Comparison of ENCODE assay signal across 25 cellular contexts in the genomic region with DNA sequence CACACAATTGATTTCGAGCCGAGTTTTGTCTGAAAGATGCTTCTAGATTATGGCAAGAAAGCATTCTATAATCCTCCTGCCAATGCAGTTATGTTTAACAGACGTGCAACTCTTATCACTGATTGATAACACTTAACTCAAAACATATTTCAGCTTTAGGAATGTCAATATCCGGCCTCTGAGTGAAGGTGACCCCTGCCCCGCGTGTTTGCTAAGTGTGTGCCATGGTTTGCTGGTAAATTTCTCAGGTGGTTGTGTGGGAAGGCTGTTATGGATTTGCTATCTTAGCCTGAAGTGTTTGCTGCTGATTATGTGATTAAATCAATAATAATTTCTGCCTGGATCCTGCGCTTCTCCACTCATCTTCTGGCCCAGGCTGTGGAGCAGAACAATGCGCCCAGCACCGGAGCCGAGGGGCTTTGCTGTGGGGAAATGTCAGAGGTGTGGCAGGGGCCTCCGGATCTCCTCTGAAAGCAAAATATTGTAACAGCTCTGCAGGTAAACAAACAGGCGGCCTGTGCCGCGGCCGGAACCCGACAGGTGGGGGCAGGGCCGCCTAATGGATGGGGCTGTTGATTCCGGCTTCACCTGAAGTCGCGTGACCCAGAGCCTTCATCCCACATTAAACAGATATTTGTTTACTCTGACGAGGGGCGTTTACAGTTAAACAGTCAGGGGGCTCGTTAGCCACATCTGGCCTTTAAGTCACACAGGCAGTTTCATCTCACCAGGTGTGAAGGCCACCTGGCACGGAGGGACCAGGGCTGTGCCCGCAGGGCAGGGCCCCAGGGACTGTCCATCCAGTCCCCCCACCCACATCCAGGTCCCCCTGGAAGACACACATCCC.
A peak's percentile ranks its signal among the peaks of the same experiment; 100 is the strongest.
DNase-seq lines count a peak whose midpoint lies in the region; ATAC-seq and TF ChIP-seq lines count a peak whose summit lies in the region.
"Had no signal": no experiment of that assay in that cellular context is flagged by ENCODE, and none has a peak within 500 bp of the region (broad histone marks: within the 10 kb centered on the region; RNA-seq: fewer than 3 reads in every experiment).

No MANE protein-coding gene starts in this region.

- H3K23ac ChIP-seq in H9 (ENCODE audit: insufficient read length, low read depth, low read length): no peak overlapping the region

- no peaks in the 10 kb centered on the region for H3K36me3 ChIP-seq in neural progenitor cell
- H3K36me3 ChIP-seq: heart left ventricle, SJSA1, thoracic aorta, WERI-Rb-1 had no signal

- no peak overlapping the region for H4K91ac ChIP-seq in H9 (ENCODE audit: insufficient read length, low read depth, low read length)

- no peak for ATAC-seq in GM19328 (IDR thresholded peaks at IDR 0.05; ENCODE audit: unreplicated experiment)
- ATAC-seq: heart left ventricle; Panc1; stimulated activated effector memory CD8-positive, alpha-beta T cell treated with anti-CD3 and anti-CD28 coated beads, Interleukin-12 subunit alpha, Interleukin-12 subunit beta, amount 100 ng/mL, for 72 hours had no signal

- no peak overlapping the region for H3K18ac ChIP-seq in H9 (ENCODE audit: insufficient read length, low read depth, low read length)

- H3K4ac ChIP-seq in H9 (ENCODE audit: low read depth, low read length): no peak overlapping the region

- H2AFZ ChIP-seq in neural progenitor cell (replicated peaks) (no peak overlapping the region), H9 (ENCODE audit: low read length) (no peak overlapping the region)

- H3K27me3 ChIP-seq in neural progenitor cell (no peaks in the 10 kb centered on the region), H9 (ENCODE audit: insufficient read depth, low read length) (no peaks in the 10 kb centered on the region)
- H3K27me3 ChIP-seq: SJSA1 had no signal

- DNase-seq in ELF-1 (ENCODE audit: low read depth, low spot score): peak; percentile 53
- DNase-seq in NCI-H146 treated with DMSO at 0.1 percent for 48 hours (lab: John Stamatoyannopoulos, UW; ENCODE audit: unreplicated experiment): peak; percentile 98
- peak; percentile 46 for DNase-seq in ecto neural progenitor cell (ENCODE audit: low spot score)
- no peak for DNase-seq in neural progenitor cell (ENCODE audit: low spot score)
- no peak for DNase-seq in midbrain (lab: John Stamatoyannopoulos, UW)
- DNase-seq in glomerular visceral epithelial cell (ENCODE audit: extremely low spot score): no peak
- no peak for DNase-seq in H9
- DNase-seq: activated gamma-delta T cell; amniotic stem cell; GOT3; heart left ventricle; immature natural killer cell; KG1; naive B cell; NCI-H2171 treated with DMSO at 0.1 percent for 48 hours; NK-92 treated with Interleukin-12 subunit alpha and Interleukin-12 subunit beta, amount 100 ng/mL, for 24 hours; T-helper 2 cell; WERI-Rb-1 had no signal

- H3K36me3 Mint-ChIP-seq in neural progenitor cell (no peaks in the 10 kb centered on the region), H9 (ENCODE audit: insufficient read depth in 1 of 3, low read depth in 3 of 3) (no peaks in the 10 kb centered on the region)
- H3K36me3 Mint-ChIP-seq: CD14-positive monocyte; immature natural killer cell; naive B cell; stimulated activated effector memory CD8-positive, alpha-beta T cell treated with anti-CD3 and anti-CD28 coated beads, Interleukin-12 subunit alpha, Interleukin-12 subunit beta, amount 100 ng/mL, for 72 hours had no signal

- H4K8ac ChIP-seq in H9 (replicated peaks; ENCODE audit: insufficient read length, low read depth, low read length): no peak overlapping the region

- WGBS in H9 (ENCODE audit: extremely low coverage, insufficient read length, low lambda C conversion rate): no CpG with 5 or more reads among the region's 25 CpGs

- H2BK120ac ChIP-seq in H9 (ENCODE audit: low read depth, low read length, poor library complexity, severe bottlenecking): no peak overlapping the region

- H3K27ac Mint-ChIP-seq in neural progenitor cell (peak overlapping the region; percentile 4), H9 (peak overlapping the region in 1 of 3 experiments; percentile 94; a peak in 2 of 7 replicates)
- H3K27ac Mint-ChIP-seq: CD14-positive monocyte; dendritic cell treated with granulocyte-macrophage colony-stimulating factor and Interleukin-4, amounts not matched to agents 40 ng/mL and 50 ng/mL, for 4 days; immature natural killer cell; naive B cell; stimulated activated effector memory CD8-positive, alpha-beta T cell treated with anti-CD3 and anti-CD28 coated beads, Interleukin-12 subunit alpha, Interleukin-12 subunit beta, amount 100 ng/mL, for 72 hours had no signal

- H3K4me3 ChIP-seq in neural progenitor cell: no peak overlapping the region
- H3K4me3 ChIP-seq: heart left ventricle, SJSA1, thoracic aorta had no signal

- TF ChIP-seq CTCF in neural progenitor cell (IDR thresholded peaks at IDR 0.05) (no peak), H9 (conservative IDR thresholded peaks at IDR 0.05) (no peak)

- no peak overlapping the region for H2AK5ac ChIP-seq in H9 (ENCODE audit: insufficient read length, low read length)

- no peaks in the 10 kb centered on the region for H4K20me1 ChIP-seq in neural progenitor cell (ENCODE audit: low read depth)
- no peaks in the 10 kb centered on the region for H4K20me1 ChIP-seq in H9 (ENCODE audit: control insufficient read depth, insufficient read depth, insufficient read length)

- no peaks in the 10 kb centered on the region for H3K79me1 ChIP-seq in H9 (ENCODE audit: insufficient read depth, low read depth, low read length, poor library complexity, severe bottlenecking)

- no peak overlapping the region for H2BK20ac ChIP-seq in H9 (ENCODE audit: low read depth, low read length, poor library complexity, severe bottlenecking)

- H3F3A ChIP-seq in neural progenitor cell (ENCODE audit: low read depth): peaks cover 5% of the 10 kb centered on the region

- H3K27ac ChIP-seq in neural progenitor cell (no peak overlapping the region), H9 (ENCODE audit: insufficient read length, low read depth, low read length) (no peak overlapping the region)
- H3K27ac ChIP-seq: heart left ventricle, SJSA1, thoracic aorta, WERI-Rb-1 had no signal

- H3K9me3 Mint-ChIP-seq in neural progenitor cell (peaks cover 2% of the 10 kb centered on the region), H9 (no peaks in the 10 kb centered on the region; a peak in 1 of 5 replicates)
- H3K9me3 Mint-ChIP-seq: dendritic cell treated with granulocyte-macrophage colony-stimulating factor and Interleukin-4, amounts not matched to agents 40 ng/mL and 50 ng/mL, for 4 days; immature natural killer cell; stimulated activated effector memory CD8-positive, alpha-beta T cell treated with anti-CD3 and anti-CD28 coated beads, Interleukin-12 subunit alpha, Interleukin-12 subunit beta, amount 100 ng/mL, for 72 hours had no signal

- H3K9ac ChIP-seq in neural progenitor cell (no peak overlapping the region), H9 (ENCODE audit: extremely low read depth, insufficient read length, low read length) (no peak overlapping the region)

- H3K4me1 ChIP-seq in neural progenitor cell (peaks cover 17% of the 10 kb centered on the region), H9 (ENCODE audit: insufficient read depth, low read length) (no peaks in the 10 kb centered on the region)
- H3K4me1 ChIP-seq: heart left ventricle, SJSA1 had no signal

- no peak overlapping the region for H3K4me2 ChIP-seq in neural progenitor cell
- H3K4me2 ChIP-seq in H9 (ENCODE audit: insufficient read depth, insufficient read length, low read length): no peak overlapping the region

- no peak overlapping the region for H3K4me3 Mint-ChIP-seq in neural progenitor cell
- H3K4me3 Mint-ChIP-seq in H9: peak overlapping the region in 1 of 2 experiments; percentile 14; a peak in 1 of 5 replicates
- H3K4me3 Mint-ChIP-seq: CD14-positive monocyte; dendritic cell treated with granulocyte-macrophage colony-stimulating factor and Interleukin-4, amounts not matched to agents 40 ng/mL and 50 ng/mL, for 4 days; immature natural killer cell; naive B cell; stimulated activated effector memory CD8-positive, alpha-beta T cell treated with anti-CD3 and anti-CD28 coated beads, Interleukin-12 subunit alpha, Interleukin-12 subunit beta, amount 100 ng/mL, for 72 hours had no signal

- H3K79me2 ChIP-seq in neural progenitor cell (ENCODE audit: low read depth) (no peaks in the 10 kb centered on the region), H9 (ENCODE audit: insufficient read depth, low read length) (no peaks in the 10 kb centered on the region)

- H3T11ph ChIP-seq in H9 (ENCODE audit: low read length): no peak overlapping the region

- H2BK5ac ChIP-seq in H9 (ENCODE audit: insufficient read length, low read length): no peak overlapping the region

- no peaks in the 10 kb centered on the region for H3K23me2 ChIP-seq in H9 (ENCODE audit: insufficient read length, low read depth, low read length, poor library complexity, severe bottlenecking)

- no peak overlapping the region for H3K56ac ChIP-seq in H9 (ENCODE audit: insufficient read length, low read depth, low read length)

- H2BK15ac ChIP-seq in H9 (ENCODE audit: low read depth, low read length): no peak overlapping the region

- H3K14ac ChIP-seq in H9 (ENCODE audit: insufficient read depth, low read length): no peak overlapping the region

- peaks cover 25% of the 10 kb centered on the region for H3K4me1 Mint-ChIP-seq in neural progenitor cell
- peaks cover 26 to 31% of the 10 kb centered on the region in 2 experiments for H3K4me1 Mint-ChIP-seq in H9
- H3K4me1 Mint-ChIP-seq: CD14-positive monocyte; immature natural killer cell; naive B cell; stimulated activated effector memory CD8-positive, alpha-beta T cell treated with anti-CD3 and anti-CD28 coated beads, Interleukin-12 subunit alpha, Interleukin-12 subunit beta, amount 100 ng/mL, for 72 hours had no signal

- H2BK12ac ChIP-seq in H9 (ENCODE audit: insufficient read length, low read depth, low read length): no peak overlapping the region

- H3K9me3 ChIP-seq in neural progenitor cell (ENCODE audit: low read depth) (no peaks in the 10 kb centered on the region), H9 (ENCODE audit: control insufficient read depth, low read depth, low read length) (no peaks in the 10 kb centered on the region)
- H3K9me3 ChIP-seq: heart left ventricle, thoracic aorta had no signal

- H4K5ac ChIP-seq in H9 (ENCODE audit: insufficient read length, low read depth, low read length): no peak overlapping the region

- H3K27me3 Mint-ChIP-seq in neural progenitor cell (ENCODE audit: insufficient read depth, low read depth): peaks cover 4% of the 10 kb centered on the region
- peaks cover 4% of the 10 kb centered on the region; the same call in 1 of the 2 replicates for H3K27me3 Mint-ChIP-seq in H9 (ENCODE audit: low read depth)
- H3K27me3 Mint-ChIP-seq: naive B cell had no signal

Comparison
In these comparisons a context has a peak if more than half of its experiments do, and no peak if none do; other contexts are left out.
1. DNase-seq: peak in ELF-1 (single experiment), NCI-H146 treated with DMSO at 0.1 percent for 48 hours (single experiment) and ecto neural progenitor cell (single experiment); none in neural progenitor cell (single experiment), midbrain (single experiment), glomerular visceral epithelial cell (single experiment) and H9 (single experiment).